ENCODE assay signal across 9 cellular contexts in the genomic region with DNA sequence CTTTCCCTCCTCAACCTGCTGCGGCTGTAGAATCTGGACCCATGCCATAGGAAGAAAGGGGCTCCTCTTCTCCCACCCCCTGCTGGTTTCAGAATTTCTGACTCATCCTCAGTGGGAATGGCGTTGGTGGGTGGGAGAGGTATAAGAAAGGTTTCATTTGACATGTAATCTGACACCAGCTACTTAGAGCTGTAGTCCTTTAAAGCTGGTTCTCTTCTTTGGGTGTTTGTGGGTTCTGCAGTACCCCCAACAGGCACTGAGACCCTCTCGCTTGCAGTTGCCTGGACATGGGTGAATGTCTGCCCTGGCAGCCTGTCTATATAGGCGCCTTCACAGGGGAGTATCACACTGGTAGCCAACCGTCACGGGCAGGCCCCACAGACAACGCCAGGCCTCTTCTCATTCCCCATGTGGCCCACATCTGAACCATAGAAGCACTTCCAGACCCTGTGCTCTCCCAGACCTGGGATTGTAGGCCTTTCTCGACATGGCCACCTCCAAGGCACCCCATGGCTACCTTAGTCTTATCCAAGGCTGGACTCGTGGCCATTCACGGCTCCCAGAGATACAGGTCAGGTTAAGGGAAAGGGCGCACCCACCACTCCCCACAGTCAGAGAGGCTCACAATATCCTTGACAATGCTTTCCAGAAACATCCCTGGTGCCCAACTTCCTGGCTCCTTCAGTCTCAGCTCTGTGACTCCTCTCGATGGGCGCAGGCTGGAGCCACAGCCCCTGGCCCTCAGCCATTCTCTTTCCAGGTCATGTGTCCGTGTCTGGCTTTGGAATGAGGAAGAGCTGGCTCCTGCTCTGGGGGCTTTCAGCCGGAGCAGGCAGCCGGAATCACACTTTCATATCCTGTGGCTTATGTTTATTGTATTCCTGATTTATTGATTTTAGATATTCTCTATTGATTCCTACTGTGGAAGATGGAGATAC. TPM values are rescaled to one million over a fixed set of nuclear protein-coding genes. Genes with fewer than 3 reads are reported as not detected.
A peak's percentile ranks its signal among the peaks of the same experiment; 100 is the strongest.
DNase-seq lines count a peak whose midpoint lies in the region; ATAC-seq, FAIRE-seq and TF ChIP-seq lines count a peak whose summit lies in the region.
"Had no signal": no experiment of that assay in that cellular context is flagged by ENCODE, and none has a peak within 500 bp of the region (broad histone marks: within the 10 kb centered on the region; RNA-seq: fewer than 3 reads in every experiment).

No MANE protein-coding gene starts in this region.

- DNase-seq in NCI-H345 (lab: John Stamatoyannopoulos, UW), result peak; percentile 55
- no peak for DNase-seq in NCI-H345 treated with DMSO at 0.1 percent for 48 hours (lab: John Stamatoyannopoulos, UW; ENCODE audit: unreplicated experiment)
- peak; percentile 42 to 73 for DNase-seq in NCI-H446 (lab: John Stamatoyannopoulos, UW)
- DNase-seq in dermis microvascular lymphatic vessel endothelial cell (ENCODE audit: low read depth in 2 of 2), result peak; percentile 21 to 26
- DNase-seq in pancreas, result no peak
- no peak for DNase-seq in gastrocnemius medialis

- H3K4me1 ChIP-seq in pancreas, result peaks cover 4 to 13% (median 10%) of the 10 kb centered on the region in 3 donors
- H3K4me1 ChIP-seq in gastrocnemius medialis, result no peaks in the 10 kb centered on the region

- H3K27ac ChIP-seq in pancreas, result peak overlapping the region in 3 of 4 donors; percentile 16 to 42 (median 29)
- no peak overlapping the region for H3K27ac ChIP-seq in gastrocnemius medialis

- H3K36me3 ChIP-seq in pancreas, result no peaks in the 10 kb centered on the region
- H3K36me3 ChIP-seq in gastrocnemius medialis, result peaks cover 0 to 7% of the 10 kb centered on the region in 2 donors
- H3K36me3 ChIP-seq: BE2C had no signal

- no peak overlapping the region for H3K4me3 ChIP-seq in pancreas
- H3K4me3 ChIP-seq in gastrocnemius medialis, result no peak overlapping the region

- WGBS in pancreas, 2 donors, result 78 to 79% methylated on average over 16 of the region's 16 CpGs

- ATAC-seq in pancreas, result peak in 3 of 4 donors; percentile 21 to 52 (median 39)
- no peak for ATAC-seq in gastrocnemius medialis
- ATAC-seq in GM18867 (IDR thresholded peaks at IDR 0.05; ENCODE audit: unreplicated experiment), result no peak
- no peak for ATAC-seq in GM18907 (IDR thresholded peaks at IDR 0.05; ENCODE audit: unreplicated experiment)

- TF ChIP-seq CTCF in pancreas (IDR thresholded peaks at IDR 0.05), result no peak
- no peak for TF ChIP-seq CTCF in gastrocnemius medialis (IDR thresholded peaks at IDR 0.05 in 4 of 5, conservative IDR thresholded peaks at IDR 0.05 in 1 of 5)

- H3K27me3 ChIP-seq in pancreas (no peaks in the 10 kb centered on the region), gastrocnemius medialis (no peaks in the 10 kb centered on the region)
- H3K27me3 ChIP-seq: BE2C had no signal

- in situ Hi-C loops in gastrocnemius medialis (cut with MboI; ENCODE audit: low sequenced_read_pairs in 4 of 4), result no loop called here

- TF ChIP-seq POLR2A in gastrocnemius medialis (IDR thresholded peaks at IDR 0.05), result no peak

- FAIRE-seq in pancreas (lab: Jason Lieb, UNC), result no peak

- intact Hi-C loops in pancreas (cut with DNase I) (no loop called here), gastrocnemius medialis (cut with DNase I; ENCODE audit: low total_unique reads) (no loop called here)

- H3K9me3 ChIP-seq in pancreas (no peaks in the 10 kb centered on the region), gastrocnemius medialis (no peaks in the 10 kb centered on the region)
- H3K9me3 ChIP-seq: BE2C had no signal

RNA-seq across cellular contexts. Expression of a gene that starts 17.5 kb away (rescaled TPM):
- total RNA-seq in dermis microvascular lymphatic vessel endothelial cell (6.0 and 10.1 TPM in 2 replicates), pancreas (10 to 100 TPM in 4 of 6 donors, 1 to 10 TPM in 2; 8.3 to 17.6 (median 13.8) TPM), gastrocnemius medialis (10 to 100 TPM in 2 of 4 donors, 1 to 10 TPM in 2; 2.9 to 10.7 (median 7.0) TPM)
- 10 to 100 TPM; 16.0 to 20.1 TPM for polyA plus RNA-seq in pancreas

RNA-seq across cellular contexts. Expression of a gene that starts 18.1 kb away (rescaled TPM):
- total RNA-seq in dermis microvascular lymphatic vessel endothelial cell (7.1 and 12.7 TPM in 2 replicates), pancreas (10 to 100 TPM in 4 of 6 donors, 1 to 10 TPM in 2; 6.8 to 16.9 (median 13.9) TPM), gastrocnemius medialis (10 to 100 TPM in 3 of 4 donors, 1 to 10 TPM in 1; 9.0 to 46.3 (median 12.9) TPM)
- polyA plus RNA-seq in pancreas, result 10 to 100 TPM; 27.3 to 66.3 TPM

Comparison
In these comparisons a context has a peak if more than half of its experiments do, and no peak if none do; other contexts are left out.
1. DNase-seq: peak in NCI-H345 (single experiment), NCI-H446 (2 of 2) and dermis microvascular lymphatic vessel endothelial cell (2 of 2); none in NCI-H345 treated with DMSO at 0.1 percent for 48 hours (single experiment), pancreas (0 of 6) and gastrocnemius medialis (0 of 2).
2. ATAC-seq: peak in pancreas (3 of 4); none in gastrocnemius medialis (0 of 2), GM18867 (single experiment) and GM18907 (single experiment).
3. H3K27ac ChIP-seq: peak in pancreas (3 of 4); none in gastrocnemius medialis (0 of 4).